9 cellular contexts compared by ENCODE assay signal in the genomic region with DNA sequence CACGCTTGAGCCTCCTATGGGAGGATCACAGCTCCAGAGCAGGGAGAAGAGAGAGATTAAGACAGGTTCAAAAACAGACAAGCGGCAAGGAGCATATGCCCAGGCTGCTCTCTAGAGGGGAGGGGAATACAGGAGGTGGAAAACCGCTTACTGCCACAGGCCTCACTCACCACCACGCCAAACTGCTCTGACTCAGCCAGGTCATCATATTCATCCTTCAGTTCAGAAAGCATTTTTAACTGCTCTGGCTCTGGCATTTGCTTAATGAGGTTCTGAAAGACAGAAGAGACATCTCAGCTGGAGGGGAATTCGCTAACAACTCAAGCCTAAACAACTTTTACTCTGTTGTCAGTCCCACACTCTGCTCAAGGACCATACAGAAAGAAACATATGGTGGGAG. TPM values are rescaled to one million over a fixed set of nuclear protein-coding genes. Genes with fewer than 3 reads are reported as not detected.
DNase-seq lines count a peak whose midpoint lies in the region; ATAC-seq and TF ChIP-seq lines count a peak whose summit lies in the region.
"Had no signal": no experiment of that assay in that cellular context is flagged by ENCODE, and none has a peak within 500 bp of the region (broad histone marks: within the 10 kb centered on the region; RNA-seq: fewer than 3 reads in every experiment).

No MANE protein-coding gene starts in this region.

- no peaks in the 10 kb centered on the region for H3K4me1 ChIP-seq in CD8-positive, alpha-beta T cell (ENCODE audit: insufficient read depth, low read length)
- H3K4me1 ChIP-seq in HCT116 (ENCODE audit: control insufficient read depth in 1 of 2, insufficient read depth in 2 of 2, low read length in 2 of 2) (peaks cover 7 to 13% of the 10 kb centered on the region in 2 experiments; a peak in 3 of 4 replicates), muscle layer of duodenum (ENCODE audit: control insufficient read depth in 1 of 2, insufficient read depth in 2 of 2, low read length in 2 of 2) (peaks cover 5 to 9% of the 10 kb centered on the region in 2 donors)

- TF ChIP-seq CTCF in CD8-positive, alpha-beta T cell (IDR thresholded peaks at IDR 0.05) = no peak
- TF ChIP-seq CTCF in HCT116 (IDR thresholded peaks at IDR 0.05 in 2 of 3, conservative IDR thresholded peaks at IDR 0.05 in 1 of 3; ENCODE audit: borderline replicate concordance in 1 of 3, insufficient read depth in 1 of 3, low read depth in 2 of 3, low read length in 2 of 3) (no peak), astrocyte of the spinal cord (IDR thresholded peaks at IDR 0.05; ENCODE audit: low read depth, low read length) (no peak)

- H3K79me2 ChIP-seq in HCT116 (ENCODE audit: insufficient read depth, low read length) = peaks cover 4% of the 10 kb centered on the region; the same call in 1 of the 2 replicates

- no peaks in the 10 kb centered on the region for H3K27me3 ChIP-seq in CD8-positive, alpha-beta T cell (ENCODE audit: insufficient read depth, low read length)
- no peaks in the 10 kb centered on the region for H3K27me3 ChIP-seq in HCT116 (ENCODE audit: insufficient read depth, low read length)
- H3K27me3 ChIP-seq in muscle layer of duodenum (ENCODE audit: low read depth, low read length) = no peaks in the 10 kb centered on the region
- H3K27me3 ChIP-seq: neutrophil had no signal

- in situ Hi-C loops in astrocyte of the spinal cord (cut with HindIII; ENCODE audit: low sequenced_read_pairs) = no loop called here

- no peaks in the 10 kb centered on the region for H3K27me3 Mint-ChIP-seq in CD8-positive, alpha-beta T cell (ENCODE audit: low read depth)
- H3K27me3 Mint-ChIP-seq in activated CD4-positive, alpha-beta T cell treated with anti-CD3 and anti-CD28 coated beads, Interleukin-2, amount 10 ng/mL, durations not matched to agents 24 days and 14 days = no peaks in the 10 kb centered on the region
- no peaks in the 10 kb centered on the region for H3K27me3 Mint-ChIP-seq in T-cell

- no peak overlapping the region for H3K4me3 ChIP-seq in CD8-positive, alpha-beta T cell (ENCODE audit: low read depth, low read length)
- no peak overlapping the region for H3K4me3 ChIP-seq in HCT116 (replicated peaks in 1 of 2; ENCODE audit: low read depth in 1 of 2, low read length in 2 of 2)
- H3K4me3 ChIP-seq in astrocyte of the spinal cord (ENCODE audit: low read depth, low read length) = no peak overlapping the region
- no peak overlapping the region for H3K4me3 ChIP-seq in muscle layer of duodenum (ENCODE audit: low read depth in 1 of 2, low read length in 2 of 2)

- H3K9me3 ChIP-seq in CD8-positive, alpha-beta T cell (ENCODE audit: low read length) = no peaks in the 10 kb centered on the region
- H3K9me3 ChIP-seq in HCT116 (ENCODE audit: control insufficient read depth in 1 of 2, insufficient read depth in 1 of 2, low read depth in 1 of 2, low read length in 2 of 2) (no peaks in the 10 kb centered on the region), muscle layer of duodenum (ENCODE audit: control insufficient read depth in 1 of 2, low read length in 2 of 2) (no peaks in the 10 kb centered on the region)
- H3K9me3 ChIP-seq: neutrophil had no signal

- no peaks in the 10 kb centered on the region for H3K9me3 Mint-ChIP-seq in CD8-positive, alpha-beta T cell
- no peaks in the 10 kb centered on the region for H3K9me3 Mint-ChIP-seq in activated CD4-positive, alpha-beta T cell treated with anti-CD3 and anti-CD28 coated beads, Interleukin-2, amount 10 ng/mL, durations not matched to agents 24 days and 14 days
- H3K9me3 Mint-ChIP-seq in T-cell = no peaks in the 10 kb centered on the region

- no peak for TF ChIP-seq POLR2A in HCT116 (IDR thresholded peaks at IDR 0.05; ENCODE audit: borderline replicate concordance, extremely low read depth, insufficient read depth, insufficient read length)

- H3K4me3 Mint-ChIP-seq in CD8-positive, alpha-beta T cell = no peak overlapping the region
- H3K4me3 Mint-ChIP-seq in activated CD4-positive, alpha-beta T cell treated with anti-CD3 and anti-CD28 coated beads, Interleukin-2, amount 10 ng/mL, durations not matched to agents 24 days and 14 days = no peak overlapping the region
- no peak overlapping the region for H3K4me3 Mint-ChIP-seq in T-cell

- intact Hi-C loops in CD8-positive, alpha-beta T cell (cut with DNase I, micrococcal nuclease) = loop anchor here in 1 of 2 experiments (5.0 kb wide), 1 partner anchor 563 kb away; no protein-coding TSS in a partner anchor
- intact Hi-C loops in HCT116 (cut with micrococcal nuclease) = no loop called here
- intact Hi-C loops in activated CD4-positive, alpha-beta T cell treated with anti-CD3 and anti-CD28 coated beads, Interleukin-2, amount 10 ng/mL, durations not matched to agents 24 days and 14 days (cut with micrococcal nuclease) = no loop called here

- H3K27ac ChIP-seq in CD8-positive, alpha-beta T cell (ENCODE audit: low read depth, low read length) = no peak overlapping the region
- no peak overlapping the region for H3K27ac ChIP-seq in HCT116 (ENCODE audit: low read depth, low read length)
- H3K27ac ChIP-seq in muscle layer of duodenum (ENCODE audit: low read length) = peak overlapping the region; percentile 40
- H3K27ac ChIP-seq: neutrophil had no signal

- no peaks in the 10 kb centered on the region for H3K9me2 ChIP-seq in HCT116 (ENCODE audit: insufficient read depth)

- no peak for TF ChIP-seq RAD21 in HCT116 (IDR thresholded peaks at IDR 0.05; ENCODE audit: low read depth)

- DNase-seq in CD8-positive, alpha-beta T cell = no peak
- DNase-seq in HCT116 (ENCODE audit: low read depth, low spot score) (no peak), astrocyte of the spinal cord (ENCODE audit: low read depth, low spot score) (peak; percentile 74), NOMO-1 treated with dmso at 0.1 percent for 144 hours (lab: John Stamatoyannopoulos, UW; ENCODE audit: unreplicated experiment) (no peak), T-cell (no peak), HUDEP-2 (lab: John Stamatoyannopoulos, UW; ENCODE audit: unreplicated experiment in 76 of 76) (no peak)
- no peak for DNase-seq in activated CD4-positive, alpha-beta T cell treated with anti-CD3 and anti-CD28 coated beads, Interleukin-2, amount 10 ng/mL, durations not matched to agents 24 days and 14 days

- H3K4me2 ChIP-seq in HCT116 (ENCODE audit: low read length) = no peak overlapping the region

- POLR2A ChIA-PET in CD8-positive, alpha-beta T cell (lab: Charles Lee) = no interaction called here
- POLR2A ChIA-PET in HCT116 (lab: Charles Lee) = no interaction called here
- POLR2A ChIA-PET in T-cell (lab: Charles Lee) = interaction anchor here in 1 of 2 donors (0.6 kb wide), 1 partner anchor 13 kb away, joined by 3 read pairs; no protein-coding TSS in a partner anchor

- H4K20me1 ChIP-seq in HCT116 (ENCODE audit: insufficient read depth) = no peaks in the 10 kb centered on the region

- H3K36me3 ChIP-seq in CD8-positive, alpha-beta T cell (ENCODE audit: insufficient read depth, low read length) = peaks cover 48% of the 10 kb centered on the region
- H3K36me3 ChIP-seq in HCT116 (ENCODE audit: control insufficient read depth in 1 of 2, insufficient read depth in 2 of 2, low read length in 2 of 2) (peaks cover 12 to 46% of the 10 kb centered on the region in 2 experiments), muscle layer of duodenum (ENCODE audit: control insufficient read depth in 1 of 2, insufficient read depth in 2 of 2, low read length in 2 of 2) (peaks cover 14 to 20% of the 10 kb centered on the region in 2 donors)

- no peak overlapping the region for H3K9ac ChIP-seq in HCT116 (ENCODE audit: low read length)

- CTCF ChIA-PET in CD8-positive, alpha-beta T cell (lab: Charles Lee) = interaction anchor here (1.4 to 8.5 kb wide), 2 partner anchors 15 to 29 kb away, joined by 8 to 104 read pairs; no protein-coding TSS in a partner anchor
- CTCF ChIA-PET in HCT116 (lab: Charles Lee) = no interaction called here
- CTCF ChIA-PET in T-cell (lab: Charles Lee) = interaction anchor here in 1 of 2 donors (1.6 kb wide), 1 partner anchor 35 kb away, joined by 5 read pairs; no protein-coding TSS in a partner anchor

- RAD21 ChIA-PET in HCT116 (lab: Charles Lee; ENCODE audit: low non-redundant PET in 1 of 2, low total read pairs in 2 of 2, uncharacterized antibody in 2 of 2, unreplicated experiment in 2 of 2) = no interaction called here

- H3K4me1 Mint-ChIP-seq in CD8-positive, alpha-beta T cell (ENCODE audit: low read depth) = peaks cover 14% of the 10 kb centered on the region
- H3K4me1 Mint-ChIP-seq in activated CD4-positive, alpha-beta T cell treated with anti-CD3 and anti-CD28 coated beads, Interleukin-2, amount 10 ng/mL, durations not matched to agents 24 days and 14 days = peaks cover 5% of the 10 kb centered on the region
- H3K4me1 Mint-ChIP-seq in T-cell = peaks cover 16 to 19% (median 18%) of the 10 kb centered on the region in 3 donors

- TSS peak; percentile 17 for BruUV-seq in HCT116 (replicated peaks; lab: Mats Ljungman, UMichigan)

- peaks cover 2% of the 10 kb centered on the region for H3K36me3 Mint-ChIP-seq in CD8-positive, alpha-beta T cell
- peaks cover 51% of the 10 kb centered on the region for H3K36me3 Mint-ChIP-seq in activated CD4-positive, alpha-beta T cell treated with anti-CD3 and anti-CD28 coated beads, Interleukin-2, amount 10 ng/mL, durations not matched to agents 24 days and 14 days (ENCODE audit: low read depth)
- H3K36me3 Mint-ChIP-seq in T-cell = peaks cover 33% of the 10 kb centered on the region

- H3K27ac Mint-ChIP-seq in CD8-positive, alpha-beta T cell = peak overlapping the region; percentile 20
- H3K27ac Mint-ChIP-seq in activated CD4-positive, alpha-beta T cell treated with anti-CD3 and anti-CD28 coated beads, Interleukin-2, amount 10 ng/mL, durations not matched to agents 24 days and 14 days = no peak overlapping the region
- H3K27ac Mint-ChIP-seq in T-cell = no peak overlapping the region

- no peak for ATAC-seq in CD8-positive, alpha-beta T cell
- ATAC-seq in HCT116 (no peak), T-cell (replicated peaks in 1 of 4) (no peak)

- H2AFZ ChIP-seq in HCT116 (ENCODE audit: low read depth, low read length, poor library complexity, severe bottlenecking) = no peak overlapping the region

RNA-seq across cellular contexts. Expression of gene PCDHGC5, which starts 40.1 kb away (rescaled TPM):
- not detected for total RNA-seq in CD8-positive, alpha-beta T cell
- total RNA-seq in HCT116 (2021; ENCODE audit: unreplicated experiment) (not detected), T-cell (not detected)
- 0.07 TPM in 2 replicates for polyA plus RNA-seq in HCT116 (2012)
- total RNA-seq in activated CD4-positive, alpha-beta T cell treated with anti-CD3 and anti-CD28 coated beads, Interleukin-2, amount 10 ng/mL, durations not matched to agents 24 days and 14 days = not detected in 2 replicates

RNA-seq across cellular contexts. Expression of gene PCDHGC4, which starts 44.2 kb away (rescaled TPM):
- not detected for total RNA-seq in CD8-positive, alpha-beta T cell
- total RNA-seq in HCT116 (2021; ENCODE audit: unreplicated experiment) (0.05 TPM), T-cell (under 1 TPM in 2 of 5 donors, not detected in 3; 0.18 to 0.51 TPM)
- polyA plus RNA-seq in HCT116 (2012) = 0.05 and 0.11 TPM in 2 replicates
- total RNA-seq in activated CD4-positive, alpha-beta T cell treated with anti-CD3 and anti-CD28 coated beads, Interleukin-2, amount 10 ng/mL, durations not matched to agents 24 days and 14 days = not detected in 2 replicates

RNA-seq across cellular contexts. Expression of gene PCDHGC3, which starts 53.2 kb away (rescaled TPM):
- total RNA-seq in CD8-positive, alpha-beta T cell = not detected
- total RNA-seq in HCT116 (2021; ENCODE audit: unreplicated experiment) (1.2 TPM), T-cell (under 1 TPM in 4 of 5 donors, not detected in 1; 0.12 to 0.30 (median 0.24) TPM)
- 1.9 and 2.7 TPM in 2 replicates for polyA plus RNA-seq in HCT116 (2012)
- 0.24 and 0.58 TPM in 2 replicates for total RNA-seq in activated CD4-positive, alpha-beta T cell treated with anti-CD3 and anti-CD28 coated beads, Interleukin-2, amount 10 ng/mL, durations not matched to agents 24 days and 14 days
